ENCODE assay signal across 12 cellular contexts in genomic region chr3:73498764-73499622, GRCh38.
A peak's percentile ranks its signal among the peaks of the same experiment; 100 is the strongest.
DNase-seq lines count a peak whose midpoint lies in the region; ATAC-seq and TF ChIP-seq lines count a peak whose summit lies in the region.
"Had no signal": no experiment of that assay in that cellular context is flagged by ENCODE, and none has a peak within 500 bp of the region (broad histone marks: within the 10 kb centered on the region; RNA-seq: fewer than 3 reads in every experiment).

No MANE protein-coding gene starts in this region.

- no peak for TF ChIP-seq CTCF in GM12865 (IDR thresholded peaks at IDR 0.05; ENCODE audit: insufficient read depth, low read depth, low read length, missing control alignments)
- no peak for TF ChIP-seq CTCF in foreskin keratinocyte (conservative IDR thresholded peaks at IDR 0.05)

- H3K4me3 ChIP-seq in GM12865 (ENCODE audit: low read depth, low read length), result no peak overlapping the region

- no peak overlapping the region for H3K27ac ChIP-seq in foreskin keratinocyte
- H3K27ac ChIP-seq: HL-60 had no signal

- peaks cover 3% of the 10 kb centered on the region for H3K27me3 ChIP-seq in foreskin keratinocyte

- DNase-seq in GM12865 (ENCODE audit: low read depth) (peak; percentile 67), foreskin keratinocyte (peak in 1 of 2 donors; percentile 4), ureter (ENCODE audit: low spot score) (no peak), H4 (ENCODE audit: low spot score) (no peak), NCI-H1417 treated with DMSO at 0.1 percent for 48 hours (lab: John Stamatoyannopoulos, UW) (no peak)
- DNase-seq: activated naive CD8-positive, alpha-beta T cell treated with anti-CD3 and anti-CD28 coated beads, Interleukin-2, amount 50 U/mL, for 24 hours; dermis blood vessel endothelial cell; stimulated activated CD4-positive, alpha-beta T cell treated with anti-CD3 and anti-CD28 coated beads, Interleukin-4, amount 100 ng/mL, for 4 hours had no signal

- peak; percentile 43 for ATAC-seq in GM19025 (IDR thresholded peaks at IDR 0.05; ENCODE audit: low read depth, unreplicated experiment)
- peak; percentile 66 for ATAC-seq in HG03175 (IDR thresholded peaks at IDR 0.05; ENCODE audit: unreplicated experiment)
- peak; percentile 45 for ATAC-seq in foreskin keratinocyte
- ATAC-seq in HG02884 (IDR thresholded peaks at IDR 0.05; ENCODE audit: unreplicated experiment), result no peak
- ATAC-seq: activated naive CD8-positive, alpha-beta T cell treated with anti-CD3 and anti-CD28 coated beads, Interleukin-2, amount 50 U/mL, for 24 hours had no signal

- H3K4me1 ChIP-seq in foreskin keratinocyte, result no peaks in the 10 kb centered on the region
